ENCODE assay signal across 1 cellular context in genomic region chr13:93635687-93636086, GRCh38.
TF ChIP-seq lines count a peak whose summit lies in the region.

No MANE protein-coding gene starts in this region.

TF ChIP-seq in GM23338, 12 proteins besides CTCF, POLR2A, EP300 and RAD21 (continued from another document):
- TF ChIP-seq ZNF462 (CRISPR knock-in tag; IDR thresholded peaks at IDR 0.05) (no peak), STAT1 (IDR thresholded peaks at IDR 0.05; ENCODE audit: unreplicated experiment) (no peak)
TF ChIP-seq in GM23338: peak in this region for 0.
